In the genomic region with DNA sequence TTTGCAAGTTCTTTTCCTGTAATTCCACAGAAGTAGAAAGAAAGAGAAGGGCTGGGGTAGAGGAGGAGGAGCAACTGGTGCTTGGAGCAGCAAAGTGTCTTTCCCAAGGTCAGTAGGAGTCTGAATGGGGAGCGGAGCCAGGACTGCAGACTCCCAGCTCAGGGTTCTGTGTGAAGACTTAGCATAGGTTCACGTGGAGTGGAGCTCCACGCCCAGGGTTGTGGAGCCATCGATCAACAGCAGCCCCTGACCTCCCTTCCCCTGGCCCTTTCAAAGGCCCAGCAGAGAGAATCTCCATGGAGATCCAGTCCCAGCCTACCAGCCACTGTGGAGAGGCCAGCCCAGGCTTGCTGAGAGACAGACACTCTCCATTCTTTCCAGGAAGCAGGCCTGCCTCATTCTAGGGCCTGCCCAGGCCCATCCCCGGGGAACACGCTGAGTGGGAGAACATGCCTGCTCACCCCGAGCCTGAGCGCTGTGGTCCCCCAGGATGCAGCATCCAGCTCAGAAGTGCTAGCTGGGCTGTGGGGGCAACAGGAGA, we compare ENCODE assay signal across 2 cellular contexts.
TF ChIP-seq lines count a peak whose summit lies in the region.

No MANE protein-coding gene starts in this region.

TF ChIP-seq in H1, 55 proteins besides CTCF, POLR2A, EP300 and RAD21:
- no peak for TF ChIP-seq RNF2 (IDR thresholded peaks at IDR 0.05; ENCODE audit: borderline replicate concordance, low read depth, low read length, missing control alignments, poor library complexity, severe bottlenecking)

TF ChIP-seq in GM12891, 5 proteins besides CTCF, POLR2A, EP300 and RAD21:
- TF ChIP-seq SPI1 (IDR thresholded peaks at IDR 0.05; ENCODE audit: low read depth, low read length) (no peak), TAF1 (IDR thresholded peaks at IDR 0.05; ENCODE audit: low read depth, low read length) (no peak), POU2F2 (IDR thresholded peaks at IDR 0.05; ENCODE audit: low read depth, low read length) (no peak)
